Comparison of ENCODE assay signal across 1 cellular context in genomic region chr6:29827579-29828470, GRCh38.
TF ChIP-seq lines count a peak whose summit lies in the region.

Gene HLA-G, plus strand, starts transcription at chr6:29827825. Its CDS starts 20 bp downstream, at chr6:29827845.

TF ChIP-seq in HepG2, 621 proteins besides CTCF, POLR2A, EP300 and RAD21 (continued from another document):
- TF ChIP-seq, protein P1, sequence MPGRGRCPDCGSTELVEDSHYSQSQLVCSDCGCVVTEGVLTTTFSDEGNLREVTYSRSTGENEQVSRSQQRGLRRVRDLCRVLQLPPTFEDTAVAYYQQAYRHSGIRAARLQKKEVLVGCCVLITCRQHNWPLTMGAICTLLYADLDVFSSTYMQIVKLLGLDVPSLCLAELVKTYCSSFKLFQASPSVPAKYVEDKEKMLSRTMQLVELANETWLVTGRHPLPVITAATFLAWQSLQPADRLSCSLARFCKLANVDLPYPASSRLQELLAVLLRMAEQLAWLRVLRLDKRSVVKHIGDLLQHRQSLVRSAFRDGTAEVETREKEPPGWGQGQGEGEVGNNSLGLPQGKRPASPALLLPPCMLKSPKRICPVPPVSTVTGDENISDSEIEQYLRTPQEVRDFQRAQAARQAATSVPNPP (CRISPR knock-in tag; IDR thresholded peaks at IDR 0.05), result no peak
- TF ChIP-seq ELF3 (CRISPR knock-in tag; IDR thresholded peaks at IDR 0.05) (no peak), ZNF607 (CRISPR knock-in tag; IDR thresholded peaks at IDR 0.05; ENCODE audit: borderline replicate concordance) (no peak), SP1 (IDR thresholded peaks at IDR 0.05) (no peak), SP1 (CRISPR knock-in tag; IDR thresholded peaks at IDR 0.05) (no peak), SNAI1 (CRISPR knock-in tag; IDR thresholded peaks at IDR 0.05; ENCODE audit: borderline replicate concordance) (no peak)
TF ChIP-seq in HepG2: peak in this region for 0.
